17 cellular contexts compared by ENCODE assay signal in the genomic region with DNA sequence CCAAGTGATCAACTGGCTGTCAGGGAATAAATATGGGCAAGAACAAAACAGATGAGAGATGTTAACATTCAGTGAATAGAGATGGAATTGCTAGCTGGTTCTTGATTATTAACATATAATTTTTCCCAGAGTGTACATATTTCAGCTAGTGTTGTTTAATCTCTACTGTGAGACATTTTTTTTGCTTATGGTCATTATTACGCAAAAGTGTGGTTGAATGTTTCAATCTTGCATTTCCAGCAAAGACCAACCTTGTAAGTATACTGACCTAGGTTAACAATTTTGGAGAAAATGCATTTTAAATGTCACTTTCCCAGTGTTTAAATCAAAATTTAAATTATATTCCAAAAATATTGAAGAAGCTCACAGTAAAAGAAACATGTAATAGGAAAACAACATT.
"Had no signal": no experiment of that assay in that cellular context is flagged by ENCODE, and none has a peak within 500 bp of the region (broad histone marks: within the 10 kb centered on the region; RNA-seq: fewer than 3 reads in every experiment).

No MANE protein-coding gene starts in this region.

- H3K27ac ChIP-seq: esophagus squamous epithelium, gastrocnemius medialis, left lung, tibial artery had no signal

- H3K4me1 ChIP-seq: esophagus squamous epithelium, gastrocnemius medialis, left lung, tibial artery had no signal

- H3K9me3 ChIP-seq: esophagus squamous epithelium, gastrocnemius medialis, tibial artery had no signal

- H3K27me3 ChIP-seq: esophagus squamous epithelium, gastrocnemius medialis, left lung, tibial artery had no signal

- H3K36me3 ChIP-seq: esophagus squamous epithelium, gastrocnemius medialis, left lung, tibial artery had no signal

- H3K4me3 ChIP-seq: esophagus squamous epithelium, gastrocnemius medialis, left lung, tibial artery had no signal

- ATAC-seq: activated CD8-positive, alpha-beta T cell treated with anti-CD3 and anti-CD28 coated beads for 36 hours; effector memory CD8-positive, alpha-beta T cell; gastrocnemius medialis; left lung had no signal

- DNase-seq: activated CD4-positive, alpha-beta T cell treated with anti-CD3 and anti-CD28 coated beads, Interleukin-2, amount 10 ng/mL, durations not matched to agents 24 days and 14 days; activated CD4-positive, CD25-positive, alpha-beta regulatory T cell; activated CD8-positive, alpha-beta T cell treated with anti-CD3 and anti-CD28 coated beads for 36 hours; activated naive CD4-positive, alpha-beta T cell treated with anti-CD3 and anti-CD28 coated beads for 36 hours; activated T-cell treated with anti-CD3 and anti-CD28 coated beads, Interleukin-2, amount 50 U/mL, for 1 hour; effector memory CD8-positive, alpha-beta T cell; esophagus squamous epithelium; gastrocnemius medialis; head of caudate nucleus; left lung; midbrain; stimulated activated CD4-positive, alpha-beta T cell treated with anti-CD3 and anti-CD28 coated beads, Interleukin-2, amount 100 ng/mL, for 24 hours; stimulated activated naive CD4-positive, alpha-beta T cell treated with Interleukin-2 at 50 U/mL for 16 hours; substantia nigra; T-helper 1 cell; T-helper 9 cell; tibial artery had no signal
